In the genomic region with DNA sequence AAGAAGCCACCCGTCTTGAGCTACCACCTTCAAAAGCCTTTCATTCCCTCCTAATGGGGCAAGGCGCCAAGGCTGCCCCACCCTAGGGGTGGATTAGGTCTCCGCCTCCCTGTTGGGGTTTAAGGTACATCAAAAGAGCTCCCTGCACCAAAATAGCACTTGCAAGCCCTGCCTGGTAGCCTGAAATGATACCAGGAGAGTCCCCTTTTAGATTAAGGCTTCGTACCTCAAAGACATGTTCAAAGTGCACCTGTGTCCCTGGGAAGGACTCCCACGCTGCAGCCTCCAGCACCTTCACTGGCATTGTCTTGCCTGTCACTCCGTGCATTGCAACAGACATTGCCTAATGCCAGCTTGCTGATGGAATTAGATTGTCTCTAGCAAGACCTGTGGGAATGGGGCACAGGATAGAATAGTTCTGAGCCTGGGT, we compare ENCODE assay signal across 21 cellular contexts. TPM values are rescaled to one million over a fixed set of nuclear protein-coding genes. Genes with fewer than 3 reads are reported as not detected.
DNase-seq lines count a peak whose midpoint lies in the region; ATAC-seq, FAIRE-seq and TF ChIP-seq lines count a peak whose summit lies in the region.
"Had no signal": no experiment of that assay in that cellular context is flagged by ENCODE, and none has a peak within 500 bp of the region (broad histone marks: within the 10 kb centered on the region; RNA-seq: fewer than 3 reads in every experiment).

No MANE protein-coding gene starts in this region.

- H3K79me2 ChIP-seq in GM23338 (replicated peaks; ENCODE audit: insufficient read depth) (no peaks in the 10 kb centered on the region), keratinocyte (ENCODE audit: control insufficient read depth, insufficient read depth, low read length) (no peaks in the 10 kb centered on the region)

- CTCF ChIA-PET in A673 (lab: Charles Lee): no interaction called here

- TF ChIP-seq CTCF in A673 (conservative IDR thresholded peaks at IDR 0.05; ENCODE audit: low read depth, low read length) (no peak), GM23338 (conservative IDR thresholded peaks at IDR 0.05; ENCODE audit: low read depth in 2 of 2) (no peak), keratinocyte (optimal IDR thresholded peaks at IDR 0.05 in 1 of 3, IDR thresholded peaks at IDR 0.05 in 1 of 3, conservative IDR thresholded peaks at IDR 0.05 in 1 of 3; ENCODE audit: extremely low read depth in 1 of 3, insufficient read depth in 2 of 3, low read length in 3 of 3) (no peak)

- H3K27me3 Mint-ChIP-seq in GM23338 (ENCODE audit: insufficient read depth, low read depth, poor library complexity) (peaks cover 4% of the 10 kb centered on the region), T-helper 17 cell (peaks cover 33% of the 10 kb centered on the region)

- POLR2A ChIA-PET in A673 (lab: Charles Lee; ENCODE audit: low non-redundant PET): no interaction called here

- H2AFZ ChIP-seq in GM23338 (peak overlapping the region; percentile 63; the same call in 1 of the 2 replicates), keratinocyte (ENCODE audit: control insufficient read depth, low read length) (no peak overlapping the region)

- no peak for FAIRE-seq in keratinocyte (lab: Jason Lieb, UNC)
- FAIRE-seq: endometrium, GM18507 had no signal

- H3K9me2 ChIP-seq in GM23338 (ENCODE audit: insufficient read depth): no peaks in the 10 kb centered on the region

- H3K4me3 ChIP-seq in A673 (ENCODE audit: low read depth, low read length, poor library complexity, severe bottlenecking) (no peak overlapping the region), GM23338 (no peak overlapping the region), keratinocyte (ENCODE audit: control insufficient read depth in 2 of 3, extremely low read depth in 1 of 3, insufficient read depth in 2 of 3, low read depth in 1 of 3, low read length in 3 of 3) (no peak overlapping the region)

- no peaks in the 10 kb centered on the region for H3K9me3 ChIP-seq in A673 (ENCODE audit: low read depth, low read length, poor library complexity, severe bottlenecking)
- H3K9me3 ChIP-seq in T-helper 17 cell (ENCODE audit: control insufficient read depth, low read length, poor library complexity, severe bottlenecking): no peaks in the 10 kb centered on the region
- H3K9me3 ChIP-seq in keratinocyte (ENCODE audit: control insufficient read depth, low read depth, low read length): no peaks in the 10 kb centered on the region

- intact Hi-C loops in A673 (cut with micrococcal nuclease; ENCODE audit: unreplicated experiment): no loop called here
- intact Hi-C loops in Right ventricle myocardium inferior (cut with DNase I): no loop called here

- H3K27ac Mint-ChIP-seq in GM23338 (no peak overlapping the region; the same call in 1 of the 2 replicates), T-helper 17 cell (no peak overlapping the region)
- H3K27ac Mint-ChIP-seq: activated T-helper 2 cell treated with anti-CD3 and anti-CD28 coated beads, Interferon-gamma antibody, Interleukin-2, Interleukin-4, amounts not matched to agents 10 μg/mL and 5 μg/mL and 100 μg/mL, durations not matched to agents 14 hours and 24 hours and 36 hours; B cell; natural killer cell had no signal

- peak overlapping the region; percentile 8 for H3K27ac ChIP-seq in A673 (ENCODE audit: low read depth, low read length, poor library complexity, severe bottlenecking)
- H3K27ac ChIP-seq in GM23338 (ENCODE audit: low read depth): no peak overlapping the region
- H3K27ac ChIP-seq in keratinocyte (ENCODE audit: control insufficient read depth, insufficient read depth, low read length): no peak overlapping the region
- H3K27ac ChIP-seq: brain microvascular endothelial cell had no signal

- H3K4me1 Mint-ChIP-seq in GM23338: peaks cover 26% of the 10 kb centered on the region
- H3K4me1 Mint-ChIP-seq in T-helper 17 cell: peaks cover 5% of the 10 kb centered on the region
- H3K4me1 Mint-ChIP-seq: natural killer cell had no signal

- no peak for DNase-seq in A673 (ENCODE audit: low spot score)
- DNase-seq in GM23338 (ENCODE audit: low spot score): no peak
- DNase-seq in T-helper 17 cell: no peak
- DNase-seq in keratinocyte (ENCODE audit: low read depth, low spot score): no peak
- no peak for DNase-seq in DMS153 (lab: John Stamatoyannopoulos, UW)
- no peak for DNase-seq in dermis blood vessel endothelial cell
- DNase-seq in Right ventricle myocardium inferior (ENCODE audit: missing footprints): no peak
- DNase-seq: brain microvascular endothelial cell; GDM1; KBM-7; left cardiac atrium; natural killer cell; NCI-H2029 treated with DMSO at 0.1 percent for 48 hours; NK-92 treated with Interleukin-12 subunit alpha and Interleukin-12 subunit beta, amount 100 ng/mL, for 24 hours; SW 1271 had no signal

- no peaks in the 10 kb centered on the region for H3K36me3 ChIP-seq in A673 (ENCODE audit: insufficient read depth, low read length, poor library complexity, severe bottlenecking)
- no peaks in the 10 kb centered on the region for H3K36me3 ChIP-seq in GM23338 (ENCODE audit: insufficient read depth)
- no peaks in the 10 kb centered on the region for H3K36me3 ChIP-seq in keratinocyte (ENCODE audit: control insufficient read depth in 2 of 2, extremely low read depth in 1 of 2, insufficient read depth in 2 of 2, low read length in 2 of 2)
- H3K36me3 ChIP-seq: brain microvascular endothelial cell had no signal

- ATAC-seq in GM23338: no peak
- peak; percentile 21 for ATAC-seq in T-helper 17 cell
- ATAC-seq in HG03571 (IDR thresholded peaks at IDR 0.05; ENCODE audit: unreplicated experiment): no peak
- ATAC-seq in Right ventricle myocardium inferior: no peak
- ATAC-seq: left cardiac atrium, natural killer cell, sciatic nerve had no signal

- H3K9me3 Mint-ChIP-seq in GM23338: no peaks in the 10 kb centered on the region
- H3K9me3 Mint-ChIP-seq: activated T-helper 2 cell treated with anti-CD3 and anti-CD28 coated beads, Interferon-gamma antibody, Interleukin-2, Interleukin-4, amounts not matched to agents 10 μg/mL and 5 μg/mL and 100 μg/mL, durations not matched to agents 14 hours and 24 hours and 36 hours; natural killer cell had no signal

- peaks cover 8% of the 10 kb centered on the region; the same call in 1 of the 2 replicates for H3F3A ChIP-seq in GM23338 (replicated peaks; ENCODE audit: low read depth)

- no peaks in the 10 kb centered on the region for H3K27me3 ChIP-seq in A673 (replicated peaks; ENCODE audit: insufficient read depth, low read depth, low read length, poor library complexity)
- peaks cover 6% of the 10 kb centered on the region; the same call in 1 of the 2 replicates for H3K27me3 ChIP-seq in GM23338 (ENCODE audit: insufficient read depth)
- no peaks in the 10 kb centered on the region for H3K27me3 ChIP-seq in keratinocyte (ENCODE audit: control insufficient read depth, extremely low read depth, insufficient read depth, low read length)
- H3K27me3 ChIP-seq: brain microvascular endothelial cell had no signal

- H3K36me3 Mint-ChIP-seq in GM23338 (ENCODE audit: low read depth) (no peaks in the 10 kb centered on the region), T-helper 17 cell (ENCODE audit: low read depth) (peaks cover 8% of the 10 kb centered on the region)
- H3K36me3 Mint-ChIP-seq: natural killer cell had no signal

- H4K20me1 ChIP-seq in GM23338 (replicated peaks; ENCODE audit: insufficient read depth) (no peaks in the 10 kb centered on the region), keratinocyte (ENCODE audit: control insufficient read depth, extremely low read depth, insufficient read depth, low read length) (no peaks in the 10 kb centered on the region)

- H3K4me2 ChIP-seq in GM23338 (no peak overlapping the region), keratinocyte (ENCODE audit: control insufficient read depth, extremely low read depth, insufficient read depth, low read depth, low read length) (peak overlapping the region; percentile 22)

- peaks cover 2% of the 10 kb centered on the region for H3K9me1 ChIP-seq in keratinocyte (ENCODE audit: control insufficient read depth, extremely low read depth, insufficient read depth, low read length)

- H3K4me1 ChIP-seq in A673 (ENCODE audit: insufficient read depth, low read length, poor library complexity, severe bottlenecking) (peaks cover 30% of the 10 kb centered on the region), GM23338 (ENCODE audit: insufficient read depth) (peaks cover 21% of the 10 kb centered on the region), keratinocyte (ENCODE audit: control insufficient read depth, extremely low read depth, insufficient read depth, low read length) (peaks cover 41% of the 10 kb centered on the region)

- H3K9ac ChIP-seq in keratinocyte (ENCODE audit: control insufficient read depth, extremely low read depth, insufficient read depth, low read length): no peak overlapping the region

- BruUV-seq in A673 (replicated peaks; lab: Mats Ljungman, UMichigan): no TSS peak

- H3K4me3 Mint-ChIP-seq in GM23338 (no peak overlapping the region), T-helper 17 cell (no peak overlapping the region)
- H3K4me3 Mint-ChIP-seq: B cell, natural killer cell had no signal

- dilution Hi-C loops in keratinocyte (cut with MboI; ENCODE audit: extremely low pct_ligation_motif_present, low sequenced_read_pairs): no loop called here

RNA-seq across cellular contexts. Expression of gene CDKN1A, which starts 15.7 kb away (rescaled TPM):
- total RNA-seq in A673 (2021): 30.4 and 33.6 TPM in 2 replicates
- 44.4 and 45.6 TPM in 2 replicates for total RNA-seq in GM23338 (2014; rRNA removed; shearing (Covaris generic))
- 31.5 and 34.0 TPM in 2 replicates for polyA plus RNA-seq in GM23338 (2016; fragmentation: Nextera tagmentation; extraction: Ambion mirVana)
- total RNA-seq in T-helper 17 cell: 100 to 1,000 TPM; 180 to 255 TPM
- 146 to 355 TPM (median 185 TPM) in 3 replicates for polyA plus RNA-seq in keratinocyte
- 276 TPM for polyA plus RNA-seq in keratinocyte (2011; ENCODE audit: low read depth)
- 287 and 301 TPM in 2 replicates for polyA plus RNA-seq in keratinocyte (2011; cell fraction: cytosol; rRNA removed)
- 268 and 303 TPM in 2 replicates for polyA plus RNA-seq in keratinocyte (2011; cell fraction: nucleus; rRNA removed)
- 138 and 909 TPM in 2 replicates for polyA plus RNA-seq in keratinocyte (2012; ENCODE audit: low replicate concordance)
- 99.2 to 245 TPM (median 161 TPM) in 3 replicates for polyA minus RNA-seq in keratinocyte
- 223 TPM for polyA minus RNA-seq in keratinocyte (2011; cell fraction: cytosol; rRNA and poly(A)+ RNA removed)
- polyA minus RNA-seq in keratinocyte (2011; cell fraction: nucleus; rRNA and poly(A)+ RNA removed): 123 and 125 TPM in 2 replicates
- total RNA-seq in dermis blood vessel endothelial cell: 141 and 189 TPM in 2 replicates
- 63.8 TPM for total RNA-seq in Right ventricle myocardium inferior

RNA-seq across cellular contexts. Expression of gene RAB44, which starts 34.8 kb away (rescaled TPM):
- 0.07 TPM in 1 of 2 replicates, not detected in the other for total RNA-seq in A673 (2021)
- not detected in 2 replicates for total RNA-seq in GM23338 (2014; rRNA removed; shearing (Covaris generic))
- polyA plus RNA-seq in GM23338 (2016; fragmentation: Nextera tagmentation; extraction: Ambion mirVana): not detected in 2 replicates
- under 1 TPM; 0.21 to 0.77 TPM for total RNA-seq in T-helper 17 cell
- 0.03 TPM in 2 of 3 replicates, not detected in the other for polyA plus RNA-seq in keratinocyte
- polyA plus RNA-seq in keratinocyte (2011; ENCODE audit: low read depth): 0.07 TPM
- polyA plus RNA-seq in keratinocyte (2011; cell fraction: cytosol; rRNA removed): not detected in 2 replicates
- polyA plus RNA-seq in keratinocyte (2011; cell fraction: nucleus; rRNA removed): 0.03 and 0.05 TPM in 2 replicates
- 0.13 TPM in 1 of 2 replicates, not detected in the other for polyA plus RNA-seq in keratinocyte (2012; ENCODE audit: low replicate concordance)
- not detected in 3 replicates for polyA minus RNA-seq in keratinocyte
- polyA minus RNA-seq in keratinocyte (2011; cell fraction: cytosol; rRNA and poly(A)+ RNA removed): not detected
- polyA minus RNA-seq in keratinocyte (2011; cell fraction: nucleus; rRNA and poly(A)+ RNA removed): not detected in 2 replicates
- total RNA-seq in dermis blood vessel endothelial cell: under 0.01 TPM in 1 of 2 replicates, not detected in the other
- total RNA-seq in Right ventricle myocardium inferior: 0.08 TPM
- total RNA-seq: activated T-helper 2 cell treated with anti-CD3 and anti-CD28 coated beads, Interferon-gamma antibody, Interleukin-2, Interleukin-4, amounts not matched to agents 10 μg/mL and 5 μg/mL and 100 μg/mL, durations not matched to agents 14 hours and 24 hours and 36 hours had no signal
